24 cellular contexts compared by ENCODE assay signal in the genomic region with DNA sequence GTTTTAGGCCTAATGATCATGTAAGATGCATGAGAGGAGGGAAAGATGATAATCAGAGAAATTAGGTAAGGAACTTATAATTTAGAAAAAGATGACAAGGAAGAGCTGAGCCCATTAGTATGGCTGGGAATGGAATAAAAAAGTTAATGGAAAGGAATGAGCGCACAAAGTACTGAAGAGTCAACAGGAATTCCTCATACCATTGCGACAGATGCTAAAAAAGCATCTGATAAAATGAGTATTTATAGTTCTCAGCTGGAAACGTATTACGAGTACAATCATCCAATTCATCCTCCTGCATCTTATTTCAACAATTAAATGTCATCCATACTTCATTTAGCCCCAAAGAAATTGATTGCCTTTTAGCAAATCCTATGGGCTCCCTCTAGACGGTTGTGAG.
"Had no signal": no experiment of that assay in that cellular context is flagged by ENCODE, and none has a peak within 500 bp of the region (broad histone marks: within the 10 kb centered on the region; RNA-seq: fewer than 3 reads in every experiment).

No MANE protein-coding gene starts in this region.

- H3K4me2 ChIP-seq: hepatocyte had no signal

- H3K36me3 ChIP-seq: esophagus squamous epithelium, lower lobe of right lung, stomach, suprapubic skin, tibial nerve, WERI-Rb-1 had no signal

- DNase-seq: activated CD4-positive, alpha-beta T cell treated with anti-CD3 and anti-CD28 coated beads for 1 hour; activated CD8-positive, alpha-beta memory T cell treated with anti-CD3 and anti-CD28 coated beads, Interleukin-2, amount 50 U/mL, for 4 hours; activated naive CD4-positive, alpha-beta T cell treated with Interleukin-2 at 50 U/mL for 16 hours; activated naive CD8-positive, alpha-beta T cell treated with anti-CD3 and anti-CD28 coated beads, Interleukin-2, amount 10 ng/mL, durations not matched to agents 7 days and 5 days; activated T-cell treated with anti-CD3 and anti-CD28 coated beads, Interleukin-2, amount 50 U/mL, for 24 hours; amygdala; cerebellar nuclear complex; cortex of kidney; endodermal cell; esophagus squamous epithelium; foreskin fibroblast; immature natural killer cell; lower lobe of right lung; naive thymus-derived CD8-positive, alpha-beta T cell; right cardiac atrium; stimulated activated CD4-positive, alpha-beta T cell treated with anti-CD3 and anti-CD28 coated beads, Interleukin-15, amount 100 ng/mL, for 24 hours; stomach; WERI-Rb-1 had no signal

- ATAC-seq: left lobe of liver; lower lobe of right lung; naive thymus-derived CD8-positive, alpha-beta T cell; right cardiac atrium; stimulated activated memory B cell treated with anti-CD40 and anti-IgM and Interleukin-4, amounts not matched to agents 10 μg/mL and 1 μg/mL and 100 μg/mL, for 72 hours had no signal

- H3K4me3 ChIP-seq: esophagus squamous epithelium, hepatocyte, lower lobe of right lung, skin epidermis, stomach, suprapubic skin, tibial nerve had no signal

- H3K27ac ChIP-seq: esophagus squamous epithelium, hepatocyte, lower lobe of right lung, skin epidermis, stomach, suprapubic skin, tibial nerve, WERI-Rb-1 had no signal

- H3K9me3 ChIP-seq: esophagus squamous epithelium, lower lobe of right lung, stomach, suprapubic skin, tibial nerve had no signal

- H3K27me3 ChIP-seq: esophagus squamous epithelium, hepatocyte, stomach, suprapubic skin, tibial nerve had no signal

- H2AFZ ChIP-seq: hepatocyte had no signal
